In the genomic region with DNA sequence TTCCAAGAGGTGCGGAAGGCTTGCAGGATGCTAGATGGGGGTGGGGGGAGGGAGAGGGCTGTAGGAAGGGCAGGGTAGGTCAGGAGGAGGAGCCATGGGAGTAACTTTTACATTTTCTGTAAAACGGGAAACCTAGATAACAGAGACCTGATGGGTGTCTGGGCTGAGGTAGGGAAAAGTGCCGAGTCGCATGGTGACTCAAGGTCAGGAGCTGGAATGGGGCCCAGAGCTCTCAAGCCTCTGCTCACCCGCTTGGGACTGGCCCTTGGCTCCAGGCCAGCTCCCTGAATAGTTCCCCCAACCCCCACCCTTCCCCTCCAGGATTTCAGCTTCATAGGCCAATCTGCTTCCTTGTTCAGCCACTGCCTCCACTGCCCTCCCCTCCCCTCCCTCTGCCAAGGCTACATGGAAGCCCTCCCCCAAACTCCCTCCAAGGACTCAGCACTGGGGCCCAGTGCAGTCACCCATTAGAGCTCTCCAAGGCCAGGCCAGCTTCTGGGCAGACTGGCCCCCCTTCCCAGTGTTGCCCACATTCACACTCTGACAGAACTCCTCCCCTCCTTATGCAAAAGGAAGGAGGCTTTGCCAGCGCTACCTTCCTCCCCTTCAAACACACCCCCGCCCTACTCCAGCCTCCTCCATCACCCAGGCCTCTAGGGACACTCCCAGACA, we compare ENCODE assay signal across 8 cellular contexts.
DNase-seq lines count a peak whose midpoint lies in the region; ATAC-seq and TF ChIP-seq lines count a peak whose summit lies in the region.

No MANE protein-coding gene starts in this region.

- H3K36me3 ChIP-seq in ACC112 (ENCODE audit: insufficient read depth, low read length) = no peaks in the 10 kb centered on the region
- no peaks in the 10 kb centered on the region for H3K36me3 ChIP-seq in HUES6 (ENCODE audit: control insufficient read depth, insufficient read depth, low read length)

- no peaks in the 10 kb centered on the region for H3K79me2 ChIP-seq in ACC112 (ENCODE audit: control insufficient read depth, insufficient read depth, low read length, unreplicated experiment)

- H3K4me3 ChIP-seq in ACC112 (ENCODE audit: low read depth, low read length) (no peak overlapping the region), HUES6 (ENCODE audit: low read depth, low read length) (peak overlapping the region; percentile 6; the same call in 1 of the 2 replicates), astrocyte of the spinal cord (ENCODE audit: low read depth, low read length) (no peak overlapping the region)

- no peaks in the 10 kb centered on the region for H3K27me3 ChIP-seq in ACC112 (ENCODE audit: insufficient read depth, low read length)
- H3K27me3 ChIP-seq in HUES6 (ENCODE audit: control insufficient read depth, insufficient read depth, low read length) = peaks cover 15% of the 10 kb centered on the region

- DNase-seq in astrocyte of the spinal cord (ENCODE audit: low read depth, low spot score) = peak; percentile 85
- peak; percentile 83 for DNase-seq in islet precursor cell
- DNase-seq in substantia nigra (lab: John Stamatoyannopoulos, UW) = peak in 47 of 49 donors; percentile 1 to 91 (median 40)
- DNase-seq in NCI-H1048 (lab: John Stamatoyannopoulos, UW) = no peak

- no peak overlapping the region for H2AFZ ChIP-seq in ACC112 (ENCODE audit: low read length, unreplicated experiment)

- H3K27ac ChIP-seq in ACC112 (ENCODE audit: low read depth, low read length) (peak overlapping the region; percentile 60), HUES6 (ENCODE audit: low read depth, low read length) (peak overlapping the region; percentile 22; the same call in 1 of the 2 replicates), substantia nigra (ENCODE audit: low read depth, low read length, poor library complexity, severe bottlenecking) (peak overlapping the region; percentile 58)

- H3K4me1 ChIP-seq in ACC112 (ENCODE audit: control insufficient read depth, insufficient read depth, low read length, unreplicated experiment) (peaks cover 39% of the 10 kb centered on the region), HUES6 (ENCODE audit: control insufficient read depth, insufficient read depth, low read length) (peaks cover 53% of the 10 kb centered on the region)

- in situ Hi-C loops in astrocyte of the spinal cord (cut with HindIII; ENCODE audit: low sequenced_read_pairs) = no loop called here

- ATAC-seq in GM21367 (IDR thresholded peaks at IDR 0.05; ENCODE audit: unreplicated experiment) = no peak
- ATAC-seq in HG02938 (IDR thresholded peaks at IDR 0.05; ENCODE audit: unreplicated experiment) = no peak

- no peaks in the 10 kb centered on the region for H3K9me3 ChIP-seq in HUES6 (ENCODE audit: control insufficient read depth, insufficient read depth, low read depth, low read length)

- H3K9ac ChIP-seq in HUES6 (ENCODE audit: low read length) = peak overlapping the region; percentile 36

- TF ChIP-seq CTCF in astrocyte of the spinal cord (IDR thresholded peaks at IDR 0.05; ENCODE audit: low read depth, low read length) = no peak
